Comparison of ENCODE assay signal across 15 cellular contexts in the genomic region with DNA sequence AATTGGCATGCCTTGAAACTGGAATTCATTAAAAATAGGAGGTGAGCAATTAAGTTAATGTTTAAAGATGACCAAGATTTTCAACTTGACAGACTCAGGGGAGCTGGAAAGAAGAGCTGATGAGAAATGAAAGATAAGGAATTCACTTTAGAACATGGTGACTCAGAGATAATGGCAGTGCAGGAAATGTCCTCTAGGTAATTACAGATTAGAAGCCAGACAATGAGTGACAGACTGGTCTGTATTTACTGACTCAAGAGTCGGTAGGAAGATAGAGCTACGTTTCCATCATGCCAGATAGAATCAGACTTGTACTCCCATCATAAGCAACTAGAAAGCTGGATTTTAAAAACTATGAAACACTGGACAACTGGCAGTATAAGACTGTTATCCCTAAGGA.
DNase-seq lines count a peak whose midpoint lies in the region; ATAC-seq and TF ChIP-seq lines count a peak whose summit lies in the region.
"Had no signal": no experiment of that assay in that cellular context is flagged by ENCODE, and none has a peak within 500 bp of the region (broad histone marks: within the 10 kb centered on the region; RNA-seq: fewer than 3 reads in every experiment).

No MANE protein-coding gene starts in this region.

- WGBS in mesendoderm (ENCODE audit: extremely low coverage, insufficient coverage, low lambda C conversion rate), result no CpG with 5 or more reads among the region's 2 CpGs

- no peaks in the 10 kb centered on the region for H3K36me3 ChIP-seq in mesendoderm (ENCODE audit: control insufficient read depth, insufficient read depth, low read length)
- H3K36me3 ChIP-seq: BLaER1 had no signal

- H3K56ac ChIP-seq in mesendoderm (ENCODE audit: low read length), result no peak overlapping the region

- peak overlapping the region; percentile 5 for H4K5ac ChIP-seq in mesendoderm (ENCODE audit: low read length)

- no peak overlapping the region for H3K4me2 ChIP-seq in mesendoderm (ENCODE audit: low read length)
- H3K4me2 ChIP-seq: BLaER1 had no signal

- H3K4me1 ChIP-seq in foreskin keratinocyte (no peaks in the 10 kb centered on the region), mesendoderm (ENCODE audit: control insufficient read depth, low read depth, low read length) (peaks cover 11% of the 10 kb centered on the region)
- H3K4me1 ChIP-seq: BLaER1 had no signal

- peak; percentile 33 for ATAC-seq in foreskin keratinocyte
- ATAC-seq in GM19035 (IDR thresholded peaks at IDR 0.05; ENCODE audit: unreplicated experiment), result no peak
- ATAC-seq: HepG2 had no signal

- no peaks in the 10 kb centered on the region for H3K79me1 ChIP-seq in mesendoderm (ENCODE audit: low read length)

- no peak overlapping the region for H3K23ac ChIP-seq in mesendoderm (ENCODE audit: low read length)

- no peaks in the 10 kb centered on the region for H3K79me2 ChIP-seq in mesendoderm (ENCODE audit: control insufficient read depth, insufficient read depth, low read length)

- no peak overlapping the region for H2BK15ac ChIP-seq in mesendoderm (replicated peaks; ENCODE audit: low read depth)

- no peak overlapping the region for H4K8ac ChIP-seq in mesendoderm (ENCODE audit: low read depth, low read length)

- H2BK120ac ChIP-seq in mesendoderm (ENCODE audit: low read depth, low read length), result peak overlapping the region; percentile 96

- H2BK5ac ChIP-seq in mesendoderm (ENCODE audit: low read length), result peak overlapping the region; percentile 60

- peak; percentile 3 for DNase-seq in NCI-H748 (lab: John Stamatoyannopoulos, UW; ENCODE audit: unreplicated experiment)
- no peak for DNase-seq in NCI-H748 treated with DMSO at 0.1 percent for 48 hours (lab: John Stamatoyannopoulos, UW)
- no peak for DNase-seq in foreskin keratinocyte
- DNase-seq in mesendoderm, result peak; percentile 81
- no peak for DNase-seq in GM19238 (ENCODE audit: insufficient read length, low spot score)
- no peak for DNase-seq in stimulated activated CD4-positive, alpha-beta T cell treated with anti-CD3 and anti-CD28 coated beads, Interleukin-4, amount 100 ng/mL, for 24 hours
- DNase-seq: 8988T; CD4-positive, alpha-beta memory T cell; DMS153; DMS79; GDM1; H9 had no signal

- H3K4ac ChIP-seq in mesendoderm (ENCODE audit: low read depth, low read length), result no peak overlapping the region

- no peak overlapping the region for H2AK5ac ChIP-seq in mesendoderm (ENCODE audit: low read length)

- H3K27ac ChIP-seq in foreskin keratinocyte, result no peak overlapping the region
- H3K27ac ChIP-seq in mesendoderm (ENCODE audit: low read depth, low read length), result peak overlapping the region; percentile 91
- H3K27ac ChIP-seq: BLaER1 had no signal

- no peaks in the 10 kb centered on the region for H3K27me3 ChIP-seq in foreskin keratinocyte
- no peaks in the 10 kb centered on the region for H3K27me3 ChIP-seq in mesendoderm (ENCODE audit: insufficient read depth, low read length, poor library complexity)
- H3K27me3 ChIP-seq: BLaER1 had no signal

- TF ChIP-seq CTCF in foreskin keratinocyte (conservative IDR thresholded peaks at IDR 0.05), result no peak

- H3K9ac ChIP-seq in mesendoderm (ENCODE audit: low read length), result no peak overlapping the region
- H3K9ac ChIP-seq: BLaER1 had no signal

- H3K4me3 ChIP-seq in mesendoderm (ENCODE audit: low read length), result no peak overlapping the region
- H3K4me3 ChIP-seq: BLaER1 had no signal

- H3K18ac ChIP-seq in mesendoderm (ENCODE audit: low read length), result peak overlapping the region; percentile 39

Comparison
In these comparisons a context has a peak if more than half of its experiments do, and no peak if none do; other contexts are left out.
1. DNase-seq: peak in NCI-H748 (single experiment) and mesendoderm (single experiment); none in NCI-H748 treated with DMSO at 0.1 percent for 48 hours (single experiment), foreskin keratinocyte (0 of 2), GM19238 (single experiment) and stimulated activated CD4-positive, alpha-beta T cell treated with anti-CD3 and anti-CD28 coated beads, Interleukin-4, amount 100 ng/mL, for 24 hours (single experiment).